In genomic region chr7:34162017-34162565, GRCh38 we compare ENCODE assay signal across 25 cellular contexts.
"Had no signal": no experiment of that assay in that cellular context is flagged by ENCODE, and none has a peak within 500 bp of the region (broad histone marks: within the 10 kb centered on the region; RNA-seq: fewer than 3 reads in every experiment).

No MANE protein-coding gene starts in this region.

- H3K27ac Mint-ChIP-seq: activated CD4-positive, alpha-beta T cell treated with anti-CD3 and anti-CD28 coated beads for 36 hours; activated naive CD8-positive, alpha-beta T cell; effector memory CD8-positive, alpha-beta T cell; nephron; stimulated activated naive B cell treated with anti-CD40 and anti-IgM and Interleukin-4, amounts not matched to agents 10 μg/mL and 1 μg/mL and 100 μg/mL, for 72 hours; T-helper 2 cell treated with Interferon-gamma antibody and Interleukin-4, amounts not matched to agents 5 μg/mL and 100 μg/mL, for 36 hours had no signal

- H2AFZ ChIP-seq: hepatocyte had no signal

- H3K4me3 ChIP-seq: adrenal gland, gastroesophageal sphincter, hepatocyte, mucosa of descending colon, pancreas, right atrium auricular region, suprapubic skin, tibial nerve had no signal

- H3K27ac ChIP-seq: adrenal gland, gastroesophageal sphincter, hepatocyte, pancreas, right atrium auricular region, suprapubic skin, tibial nerve had no signal

- H3K4me2 ChIP-seq: hepatocyte had no signal

- H3K27me3 ChIP-seq: adrenal gland, gastroesophageal sphincter, hepatocyte, pancreas, right atrium auricular region, suprapubic skin, tibial nerve had no signal

- H3K9me3 Mint-ChIP-seq: nephron had no signal

- H3K4me3 Mint-ChIP-seq: activated CD4-positive, alpha-beta T cell treated with anti-CD3 and anti-CD28 coated beads for 36 hours; activated naive CD8-positive, alpha-beta T cell; effector memory CD8-positive, alpha-beta T cell; nephron; stimulated activated naive B cell treated with anti-CD40 and anti-IgM and Interleukin-4, amounts not matched to agents 10 μg/mL and 1 μg/mL and 100 μg/mL, for 72 hours; T-helper 2 cell treated with Interferon-gamma antibody and Interleukin-4, amounts not matched to agents 5 μg/mL and 100 μg/mL, for 36 hours had no signal

- H3K27me3 Mint-ChIP-seq: activated CD4-positive, alpha-beta T cell treated with anti-CD3 and anti-CD28 coated beads for 36 hours; activated naive CD8-positive, alpha-beta T cell; effector memory CD8-positive, alpha-beta T cell; stimulated activated naive B cell treated with anti-CD40 and anti-IgM and Interleukin-4, amounts not matched to agents 10 μg/mL and 1 μg/mL and 100 μg/mL, for 72 hours had no signal

- H3K36me3 ChIP-seq: adrenal gland, gastroesophageal sphincter, pancreas, right atrium auricular region, suprapubic skin, tibial nerve had no signal

- H3K4me1 Mint-ChIP-seq: activated CD4-positive, alpha-beta T cell treated with anti-CD3 and anti-CD28 coated beads for 36 hours; stimulated activated naive B cell treated with anti-CD40 and anti-IgM and Interleukin-4, amounts not matched to agents 10 μg/mL and 1 μg/mL and 100 μg/mL, for 72 hours had no signal

- ATAC-seq: activated CD4-positive, alpha-beta T cell treated with anti-CD3 and anti-CD28 coated beads for 36 hours; effector memory CD8-positive, alpha-beta T cell; gastroesophageal sphincter; left ventricle myocardium superior; mucosa of descending colon; pancreas; stimulated activated naive B cell treated with anti-CD40 and anti-IgM and Interleukin-4, amounts not matched to agents 10 μg/mL and 1 μg/mL and 100 μg/mL, for 72 hours had no signal

- H3K9me3 ChIP-seq: adrenal gland, gastroesophageal sphincter, mucosa of descending colon, pancreas, right atrium auricular region, suprapubic skin, tibial nerve had no signal

- H3K4me1 ChIP-seq: adrenal gland, pancreas, right atrium auricular region, suprapubic skin, tibial nerve had no signal

- DNase-seq: activated CD4-positive, alpha-beta T cell treated with anti-CD3 and anti-CD28 coated beads for 36 hours; activated CD4-positive, CD25-positive, alpha-beta regulatory T cell; activated effector memory CD4-positive, alpha-beta T cell treated with Interleukin-2 at 50 U/mL for 16 hours; activated naive CD4-positive, alpha-beta T cell treated with Interleukin-2 at 50 U/mL for 16 hours; adrenal gland; aorta; caudate nucleus; cortex of kidney; effector memory CD8-positive, alpha-beta T cell; erythroblast; islet precursor cell; left ventricle myocardium superior; mucosa of descending colon; pancreas; stimulated activated CD4-positive, alpha-beta T cell treated with anti-CD3 and anti-CD28 coated beads, Interleukin-15, amount 100 ng/mL, for 24 hours; stimulated activated CD4-positive, alpha-beta T cell treated with anti-CD3 and anti-CD28 coated beads, Interleukin-2, amount 100 ng/mL, for 24 hours; stimulated activated naive B cell treated with anti-CD40 and anti-IgM and Interleukin-4, amounts not matched to agents 10 μg/mL and 1 μg/mL and 100 μg/mL, for 72 hours had no signal

- H3K36me3 Mint-ChIP-seq: activated naive CD8-positive, alpha-beta T cell; stimulated activated naive B cell treated with anti-CD40 and anti-IgM and Interleukin-4, amounts not matched to agents 10 μg/mL and 1 μg/mL and 100 μg/mL, for 72 hours had no signal

- H3K79me2 ChIP-seq: hepatocyte had no signal
